In genomic region chr6:54860739-54861138, GRCh38 we compare ENCODE assay signal across 18 cellular contexts. TPM values are rescaled to one million over a fixed set of nuclear protein-coding genes. Genes with fewer than 3 reads are reported as not detected.
A peak's percentile ranks its signal among the peaks of the same experiment; 100 is the strongest.
DNase-seq lines count a peak whose midpoint lies in the region; ATAC-seq and TF ChIP-seq lines count a peak whose summit lies in the region.
"Had no signal": no experiment of that assay in that cellular context is flagged by ENCODE, and none has a peak within 500 bp of the region (broad histone marks: within the 10 kb centered on the region; RNA-seq: fewer than 3 reads in every experiment).

No MANE protein-coding gene starts in this region.

- no peak overlapping the region for H2BK15ac ChIP-seq in IMR-90 (ENCODE audit: low read depth, low read length)

- dilution Hi-C loops in IMR-90 (cut with HindIII; ENCODE audit: low sequenced_read_pairs, unreplicated experiment): no loop called here

- no peak overlapping the region for H3K23ac ChIP-seq in IMR-90 (ENCODE audit: low read depth, low read length)

- no peaks in the 10 kb centered on the region for H4K20me1 ChIP-seq in IMR-90 (ENCODE audit: insufficient read depth, low read length)

- CTCF ChIA-PET in Caco-2 (lab: Charles Lee) (interaction anchor here (0.7 kb wide), 1 partner anchor 26 kb away, joined by 3 read pairs; no protein-coding TSS in a partner anchor), IMR-90 (lab: Yijun Ruan, JAX) (interaction anchor here (0.5 to 1.0 kb wide), 2 partner anchors 17 to 32 kb away, joined by 3 to 4 read pairs; no protein-coding TSS in a partner anchor)

- no peak for DNase-seq in Caco-2
- DNase-seq in IMR-90: peak; percentile 72
- peak; percentile 11 for DNase-seq in adipocyte (ENCODE audit: low read depth)
- DNase-seq in glomerular visceral epithelial cell (ENCODE audit: extremely low spot score): peak; percentile 80
- DNase-seq in stimulated activated CD4-positive, alpha-beta T cell treated with anti-CD3 and anti-CD28 coated beads, Interleukin-2, amount 100 ng/mL, for 48 hours: no peak
- no peak for DNase-seq in KBM-7
- DNase-seq in CD1c-positive myeloid dendritic cell (ENCODE audit: extremely low spot score): no peak
- DNase-seq in stimulated activated naive CD4-positive, alpha-beta T cell (lab: John Stamatoyannopoulos, UW): no peak
- DNase-seq: activated CD4-positive, alpha-beta T cell treated with anti-CD3 and anti-CD28 coated beads for 4 hours; activated CD8-positive, alpha-beta memory T cell treated with anti-CD3 and anti-CD28 coated beads, Interleukin-2, amount 50 U/mL, for 4 hours; COR-L47; dorsolateral prefrontal cortex; NCI-H1092; SHP77; T-helper 2 cell had no signal

- H4K8ac ChIP-seq in IMR-90 (ENCODE audit: low read depth in 2 of 2, low read length in 2 of 2): no peak overlapping the region

- intact Hi-C loops in Caco-2 (cut with micrococcal nuclease; ENCODE audit: unreplicated experiment) (no loop called here), IMR-90 (cut with micrococcal nuclease) (no loop called here)

- no peak overlapping the region for H3K14ac ChIP-seq in IMR-90 (replicated peaks; ENCODE audit: low read depth, low read length)

- no TSS peak for BruUV-seq in Caco-2 (replicated peaks; lab: Mats Ljungman, UMichigan)
- BruUV-seq in IMR-90 (replicated peaks; lab: Mats Ljungman, UMichigan): no TSS peak

- H3K27me3 ChIP-seq in Caco-2 (replicated peaks; ENCODE audit: control insufficient read depth, insufficient read depth, low read length): no peaks in the 10 kb centered on the region
- H3K27me3 ChIP-seq in IMR-90 (ENCODE audit: control insufficient read depth, insufficient read depth, low read length): no peaks in the 10 kb centered on the region
- H3K27me3 ChIP-seq in adipocyte (replicated peaks; ENCODE audit: control insufficient read depth, insufficient read depth, low read length): no peaks in the 10 kb centered on the region
- H3K27me3 ChIP-seq: dorsolateral prefrontal cortex had no signal

- H3K4me1 Mint-ChIP-seq in Caco-2 (ENCODE audit: low read depth, unreplicated experiment): peaks cover 43% of the 10 kb centered on the region
- H3K4me1 Mint-ChIP-seq: nephron had no signal

- H3K18ac ChIP-seq in IMR-90 (ENCODE audit: low read depth, low read length): no peak overlapping the region

- POLR2A ChIA-PET in Caco-2 (lab: Charles Lee): no interaction called here
- POLR2A ChIA-PET in IMR-90 (lab: Charles Lee; ENCODE audit: unreplicated experiment): no interaction called here

- no peaks in the 10 kb centered on the region for H3K9me3 ChIP-seq in Caco-2
- no peaks in the 10 kb centered on the region for H3K9me3 ChIP-seq in IMR-90 (ENCODE audit: control insufficient read depth, insufficient read depth, low read length)
- H3K9me3 ChIP-seq in adipocyte (ENCODE audit: control insufficient read depth, low read length): no peaks in the 10 kb centered on the region

- H2AK9ac ChIP-seq in IMR-90 (replicated peaks; ENCODE audit: low read depth, low read length, poor library complexity): no peak overlapping the region

- H3K36me3 ChIP-seq in Caco-2 (ENCODE audit: control insufficient read depth, insufficient read depth, low read length) (no peaks in the 10 kb centered on the region), IMR-90 (ENCODE audit: control insufficient read depth, insufficient read depth, low read length) (no peaks in the 10 kb centered on the region), adipocyte (ENCODE audit: control insufficient read depth, insufficient read depth, low read length, severe bottlenecking) (no peaks in the 10 kb centered on the region)

- H2AFZ ChIP-seq in IMR-90 (replicated peaks; ENCODE audit: low read length, poor library complexity): no peak overlapping the region

- H3K9ac ChIP-seq in IMR-90 (ENCODE audit: low read depth, low read length): no peak overlapping the region
- no peak overlapping the region for H3K9ac ChIP-seq in adipocyte (ENCODE audit: low read length)

- no peaks in the 10 kb centered on the region for H3K79me1 ChIP-seq in IMR-90 (ENCODE audit: low read depth in 1 of 2, low read length in 2 of 2)

- no peak overlapping the region for H4K91ac ChIP-seq in IMR-90 (ENCODE audit: insufficient read depth, low read depth, low read length)

- TF ChIP-seq POLR2A in IMR-90 (IDR thresholded peaks at IDR 0.05; ENCODE audit: low read depth, low read length): no peak

- peak; percentile 67 for ATAC-seq in IMR-90 (ENCODE audit: low read depth)

- no CpG with 5 or more reads among the region's 5 CpGs for WGBS in IMR-90 (ENCODE audit: extremely low coverage in 2 of 2, insufficient read length in 1 of 2), 2 experiments

- no peak overlapping the region for H3K4me3 Mint-ChIP-seq in Caco-2 (ENCODE audit: unreplicated experiment)
- H3K4me3 Mint-ChIP-seq: brain, nephron had no signal

- no peak overlapping the region for H2BK5ac ChIP-seq in IMR-90 (ENCODE audit: low read depth, low read length, poor library complexity, severe bottlenecking)

- no peaks in the 10 kb centered on the region for H3K27me3 Mint-ChIP-seq in Caco-2 (ENCODE audit: insufficient read depth, unreplicated experiment)
- H3K27me3 Mint-ChIP-seq: brain had no signal

- no peak overlapping the region for H2BK120ac ChIP-seq in IMR-90 (ENCODE audit: low read depth, low read length)

- peaks cover 55% of the 10 kb centered on the region for H3K4me1 ChIP-seq in Caco-2
- no peaks in the 10 kb centered on the region for H3K4me1 ChIP-seq in IMR-90 (ENCODE audit: control insufficient read depth, insufficient read depth, low read length)
- H3K4me1 ChIP-seq in adipocyte (ENCODE audit: control insufficient read depth, insufficient read depth, low read length): no peaks in the 10 kb centered on the region

- H3K4me3 ChIP-seq in Caco-2 (ENCODE audit: low read depth, low read length) (no peak overlapping the region), IMR-90 (ENCODE audit: insufficient read depth, low read depth, low read length) (no peak overlapping the region), adipocyte (ENCODE audit: low read length) (no peak overlapping the region)
- H3K4me3 ChIP-seq: dorsolateral prefrontal cortex had no signal

- no peaks in the 10 kb centered on the region for H3K9me1 ChIP-seq in IMR-90 (ENCODE audit: insufficient read depth, low read length)

- TF ChIP-seq RAD21 in IMR-90 (IDR thresholded peaks at IDR 0.05; ENCODE audit: low read length): no peak

- H3K4me2 ChIP-seq in IMR-90 (ENCODE audit: low read depth, low read length): no peak overlapping the region

- no peak overlapping the region; the same call in 1 of the 2 replicates for H3K4ac ChIP-seq in IMR-90 (ENCODE audit: low read depth, low read length)

- no peak overlapping the region for H3K27ac ChIP-seq in IMR-90 (ENCODE audit: insufficient read depth, low read length)
- H3K27ac ChIP-seq: dorsolateral prefrontal cortex had no signal

- no peak overlapping the region for H2BK20ac ChIP-seq in IMR-90 (ENCODE audit: low read depth, low read length)

- H2AK5ac ChIP-seq in IMR-90 (ENCODE audit: low read depth, low read length): no peak overlapping the region

- no peaks in the 10 kb centered on the region for H3K9me3 Mint-ChIP-seq in Caco-2 (ENCODE audit: unreplicated experiment)
- H3K9me3 Mint-ChIP-seq: brain, nephron had no signal

- H3K56ac ChIP-seq in IMR-90 (ENCODE audit: extremely low read depth, insufficient read depth, low read length): no peak overlapping the region

- peaks cover 17% of the 10 kb centered on the region for H3K36me3 Mint-ChIP-seq in Caco-2 (ENCODE audit: insufficient read depth, unreplicated experiment)
- H3K36me3 Mint-ChIP-seq: brain had no signal

- no peak overlapping the region for H4K5ac ChIP-seq in IMR-90 (ENCODE audit: low read depth, low read length)

- in situ Hi-C loops in IMR-90 (cut with MboI; ENCODE audit: low sequenced_read_pairs) (loop anchor here (25.0 kb wide), 1 partner anchor 873 kb away; no protein-coding TSS in a partner anchor), KBM-7 (cut with MboI; ENCODE audit: low pct_unique_long_range_greater_than_20kb, low sequenced_read_pairs) (no loop called here)

- TF ChIP-seq CTCF in Caco-2 (IDR thresholded peaks at IDR 0.05; ENCODE audit: insufficient read depth in 1 of 2, low read depth in 1 of 2, low read length in 1 of 2, severe bottlenecking in 1 of 2, unreplicated experiment in 1 of 2) (no peak), IMR-90 (conservative IDR thresholded peaks at IDR 0.05; ENCODE audit: low read depth, low read length) (no peak)

- H3K27ac Mint-ChIP-seq in Caco-2 (ENCODE audit: unreplicated experiment): peak overlapping the region; percentile 49
- H3K27ac Mint-ChIP-seq: brain had no signal

TF ChIP-seq in IMR-90, 13 proteins besides CTCF, POLR2A, EP300 and RAD21 (continues in another document):
- no peak for TF ChIP-seq MAZ (IDR thresholded peaks at IDR 0.05; ENCODE audit: borderline replicate concordance, low read depth, low read length)
- no peak for TF ChIP-seq RFX5 (IDR thresholded peaks at IDR 0.05; ENCODE audit: low read depth, low read length)
- no peak for TF ChIP-seq SMC3 (IDR thresholded peaks at IDR 0.05; ENCODE audit: low read depth, low read length)
- TF ChIP-seq CEBPB (IDR thresholded peaks at IDR 0.05; ENCODE audit: low read depth, low read length): no peak
- no peak for TF ChIP-seq RCOR1 (IDR thresholded peaks at IDR 0.05; ENCODE audit: insufficient replicate concordance, low read length)
- TF ChIP-seq NFE2L2 (IDR thresholded peaks at IDR 0.05; ENCODE audit: low read depth, low read length): 0 out of 2 replicates have a peak, but pooled peaks have one; percentile 4
- TF ChIP-seq FOS (IDR thresholded peaks at IDR 0.05; ENCODE audit: low read depth, low read length): no peak
- TF ChIP-seq CHD1 (IDR thresholded peaks at IDR 0.05; ENCODE audit: low read depth, low read length): no peak
- peak; percentile 53; the same call in 1 of the 2 replicates for TF ChIP-seq BHLHE40 (IDR thresholded peaks at IDR 0.05; ENCODE audit: low read depth, low read length)
- no peak for TF ChIP-seq ELK1 (IDR thresholded peaks at IDR 0.05; ENCODE audit: borderline replicate concordance, low read depth, low read length)

RNA-seq across cellular contexts. Expression of gene FAM83B, which starts 14.2 kb away (rescaled TPM):
- 16.9 and 21.1 TPM in 2 replicates for total RNA-seq in Caco-2 (2022)
- total RNA-seq in IMR-90 (2012; rRNA removed): under 0.01 and 0.18 TPM in 2 replicates
- 0.02 TPM in 1 of 2 replicates, not detected in the other for polyA plus RNA-seq in IMR-90 (2012; rRNA removed)
- not detected in 2 replicates for polyA plus RNA-seq in IMR-90 (2012; cell fraction: cytosol; rRNA removed)
- 0.02 TPM in 1 of 2 replicates, not detected in the other for polyA plus RNA-seq in IMR-90 (2012; cell fraction: nucleus; rRNA removed; ENCODE audit: low replicate concordance)
- total RNA-seq: pulmonary artery endothelial cell had no signal

Comparison
In these comparisons a context has a peak if more than half of its experiments do, and no peak if none do; other contexts are left out.
1. DNase-seq: peak in IMR-90 (single experiment), adipocyte (single experiment) and glomerular visceral epithelial cell (single experiment); none in Caco-2 (0 of 2), stimulated activated CD4-positive, alpha-beta T cell treated with anti-CD3 and anti-CD28 coated beads, Interleukin-2, amount 100 ng/mL, for 48 hours (0 of 2), KBM-7 (single experiment), CD1c-positive myeloid dendritic cell (single experiment) and stimulated activated naive CD4-positive, alpha-beta T cell (0 of 6).
2. RNA of gene FAM83B, which starts 14.2 kb away (total RNA-seq): 16.9 to 21.1 TPM in Caco-2; under 0.01 to 0.18 TPM in IMR-90; every median in the first group is over 10 times any median in the second.